Comparison of ENCODE assay signal across 1 cellular context in the genomic region with DNA sequence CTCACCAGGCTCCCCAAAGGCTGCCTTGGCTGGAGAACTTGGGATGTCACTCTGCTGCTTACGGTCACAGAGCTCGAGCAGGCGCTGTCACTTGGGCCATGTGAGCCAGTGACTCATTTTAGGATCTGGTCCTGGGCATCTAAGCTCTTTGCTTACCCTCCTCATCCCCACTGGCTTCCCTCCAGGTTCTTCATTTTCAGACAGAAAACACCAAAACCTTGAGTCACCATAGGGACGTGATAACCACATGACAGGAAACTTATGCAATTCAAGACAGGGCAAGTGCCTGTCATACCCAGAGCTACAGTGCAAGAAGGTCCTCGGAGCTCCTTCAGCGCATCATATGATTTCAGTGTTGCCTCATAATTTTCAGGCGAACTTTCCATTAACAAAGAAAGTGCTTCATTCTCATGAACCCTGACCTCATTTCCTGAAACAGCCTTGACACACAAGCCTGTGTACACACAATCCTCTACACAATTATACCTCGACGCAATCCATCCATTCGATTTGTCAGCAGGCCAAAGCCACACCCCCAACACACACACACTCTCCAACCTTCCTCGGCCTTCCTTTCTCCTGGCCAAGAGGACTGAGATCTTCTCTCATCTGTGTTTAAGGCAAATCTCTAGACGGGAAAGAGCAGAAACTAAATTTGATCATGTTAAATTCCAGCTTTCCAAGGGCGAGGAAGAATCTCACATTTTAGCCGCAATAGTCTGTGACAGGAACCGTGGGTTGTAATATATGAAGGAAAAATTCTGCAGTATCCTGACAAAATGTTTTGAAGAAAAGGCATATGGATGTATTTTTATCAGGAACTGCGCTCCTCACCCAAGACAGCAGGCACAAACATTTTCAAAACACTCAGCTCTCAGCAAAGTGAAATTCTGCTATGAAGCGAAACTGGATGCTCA.
A peak's percentile ranks its signal among the peaks of the same experiment; 100 is the strongest.
TF ChIP-seq lines count a peak whose summit lies in the region.

No MANE protein-coding gene starts in this region.

TF ChIP-seq in IMR-90, 13 proteins besides CTCF, POLR2A, EP300 and RAD21 (continued from another document):
- TF ChIP-seq, protein P1, sequence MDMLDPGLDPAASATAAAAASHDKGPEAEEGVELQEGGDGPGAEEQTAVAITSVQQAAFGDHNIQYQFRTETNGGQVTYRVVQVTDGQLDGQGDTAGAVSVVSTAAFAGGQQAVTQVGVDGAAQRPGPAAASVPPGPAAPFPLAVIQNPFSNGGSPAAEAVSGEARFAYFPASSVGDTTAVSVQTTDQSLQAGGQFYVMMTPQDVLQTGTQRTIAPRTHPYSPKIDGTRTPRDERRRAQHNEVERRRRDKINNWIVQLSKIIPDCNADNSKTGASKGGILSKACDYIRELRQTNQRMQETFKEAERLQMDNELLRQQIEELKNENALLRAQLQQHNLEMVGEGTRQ (IDR thresholded peaks at IDR 0.05; ENCODE audit: low read depth, low read length) = peak; percentile 87
- TF ChIP-seq CHD1 (IDR thresholded peaks at IDR 0.05; ENCODE audit: low read depth, low read length) = no peak
- TF ChIP-seq RFX5 (IDR thresholded peaks at IDR 0.05; ENCODE audit: low read depth, low read length) = no peak
- peak; percentile 68 for TF ChIP-seq BHLHE40 (IDR thresholded peaks at IDR 0.05; ENCODE audit: low read depth, low read length)
- TF ChIP-seq MAFK (IDR thresholded peaks at IDR 0.05; ENCODE audit: low read depth, low read length) = no peak
- peak; percentile 99 for TF ChIP-seq CEBPB (IDR thresholded peaks at IDR 0.05; ENCODE audit: low read depth, low read length)
- TF ChIP-seq, protein P2, sequence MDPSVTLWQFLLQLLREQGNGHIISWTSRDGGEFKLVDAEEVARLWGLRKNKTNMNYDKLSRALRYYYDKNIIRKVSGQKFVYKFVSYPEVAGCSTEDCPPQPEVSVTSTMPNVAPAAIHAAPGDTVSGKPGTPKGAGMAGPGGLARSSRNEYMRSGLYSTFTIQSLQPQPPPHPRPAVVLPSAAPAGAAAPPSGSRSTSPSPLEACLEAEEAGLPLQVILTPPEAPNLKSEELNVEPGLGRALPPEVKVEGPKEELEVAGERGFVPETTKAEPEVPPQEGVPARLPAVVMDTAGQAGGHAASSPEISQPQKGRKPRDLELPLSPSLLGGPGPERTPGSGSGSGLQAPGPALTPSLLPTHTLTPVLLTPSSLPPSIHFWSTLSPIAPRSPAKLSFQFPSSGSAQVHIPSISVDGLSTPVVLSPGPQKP (IDR thresholded peaks at IDR 0.05; ENCODE audit: borderline replicate concordance, low read depth, low read length) = no peak
- TF ChIP-seq RCOR1 (IDR thresholded peaks at IDR 0.05; ENCODE audit: insufficient replicate concordance, low read length) = no peak
- TF ChIP-seq NFE2L2 (IDR thresholded peaks at IDR 0.05; ENCODE audit: low read depth, low read length) = no peak
- TF ChIP-seq FOS (IDR thresholded peaks at IDR 0.05; ENCODE audit: low read depth, low read length) = peak; percentile 87
